7 cellular contexts compared by ENCODE assay signal in genomic region chr5:129042306-129042705, GRCh38.
"Had no signal": no experiment of that assay in that cellular context is flagged by ENCODE, and none has a peak within 500 bp of the region (broad histone marks: within the 10 kb centered on the region; RNA-seq: fewer than 3 reads in every experiment).

No MANE protein-coding gene starts in this region.

- H3K4me3 Mint-ChIP-seq: IgD-negative memory B cell had no signal

- DNase-seq: IMR-90, KBM-7, KG1 had no signal

- H3K27ac Mint-ChIP-seq: IgD-negative memory B cell had no signal

- H3K27ac ChIP-seq: HL-60, KMS-11 had no signal

- H3K4me2 ChIP-seq: KMS-11 had no signal

- H3K4me1 Mint-ChIP-seq: IgD-negative memory B cell had no signal

- H3K9ac ChIP-seq: KMS-11 had no signal

- ATAC-seq: HepG2 had no signal

- FAIRE-seq: HepG2 had no signal
